In the genomic region with DNA sequence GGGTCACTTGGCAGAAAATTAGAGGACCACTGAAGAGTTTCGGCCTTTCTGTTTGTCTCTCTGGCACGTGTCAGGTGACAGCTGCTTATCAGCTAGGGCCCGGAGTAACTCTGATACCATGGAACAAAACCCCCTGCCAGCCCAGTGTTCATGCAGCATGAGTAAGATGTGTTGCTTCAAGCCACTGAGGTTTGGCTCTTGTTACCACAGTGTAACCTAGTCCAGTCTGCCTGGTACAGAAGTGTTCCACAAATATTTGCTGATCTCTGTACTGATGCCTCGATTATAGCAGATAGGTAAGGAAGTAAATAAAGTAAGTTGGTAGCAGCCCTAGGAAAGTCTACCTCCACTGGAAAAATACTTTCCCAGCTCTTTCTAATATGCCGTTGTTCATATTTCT, we compare ENCODE assay signal across 20 cellular contexts. TPM values are rescaled to one million over a fixed set of nuclear protein-coding genes. Genes with fewer than 3 reads are reported as not detected.
DNase-seq lines count a peak whose midpoint lies in the region; ATAC-seq and TF ChIP-seq lines count a peak whose summit lies in the region.
"Had no signal": no experiment of that assay in that cellular context is flagged by ENCODE, and none has a peak within 500 bp of the region (broad histone marks: within the 10 kb centered on the region; RNA-seq: fewer than 3 reads in every experiment).

No MANE protein-coding gene starts in this region.

- H3K9me3 Mint-ChIP-seq in activated T-cell treated with anti-CD3 and anti-CD28 coated beads, Interleukin-2, amount 50 U/mL, for 72 hours, result no peaks in the 10 kb centered on the region
- H3K9me3 Mint-ChIP-seq in stimulated activated naive B cell treated with anti-CD40 and anti-IgM and Interleukin-4, amounts not matched to agents 10 μg/mL and 1 μg/mL and 100 μg/mL, for 72 hours, result no peaks in the 10 kb centered on the region
- H3K9me3 Mint-ChIP-seq in mesothelial cell of epicardium, result no peaks in the 10 kb centered on the region
- H3K9me3 Mint-ChIP-seq: GM23338; T-helper 1 cell treated with Interleukin-12 subunit alpha and Interleukin-12 subunit beta and Interleukin-4 antibody, amounts not matched to agents 30 μg/mL and 1 μg/mL, for 36 hours had no signal

- H3K4me1 ChIP-seq in mesendoderm (ENCODE audit: control insufficient read depth, low read depth, low read length), result peaks cover 5% of the 10 kb centered on the region
- H3K4me1 ChIP-seq: colonic mucosa had no signal

- no peak for TF ChIP-seq CTCF in mesothelial cell of epicardium (IDR thresholded peaks at IDR 0.05; ENCODE audit: unreplicated experiment)

- H2BK120ac ChIP-seq in mesendoderm (ENCODE audit: low read depth, low read length), result no peak overlapping the region

- H3K79me1 ChIP-seq in mesendoderm (ENCODE audit: low read length), result no peaks in the 10 kb centered on the region

- H3K4me3 ChIP-seq in mesendoderm (ENCODE audit: low read length), result no peak overlapping the region
- H3K4me3 ChIP-seq: colonic mucosa, GM23338, right atrium auricular region, testis had no signal

- H3K56ac ChIP-seq in mesendoderm (ENCODE audit: low read length), result no peak overlapping the region

- H2BK5ac ChIP-seq in mesendoderm (ENCODE audit: low read length), result no peak overlapping the region

- no peaks in the 10 kb centered on the region for H3K36me3 ChIP-seq in mesendoderm (ENCODE audit: control insufficient read depth, insufficient read depth, low read length)
- H3K36me3 ChIP-seq: colonic mucosa, right atrium auricular region had no signal

- no peak overlapping the region for H3K18ac ChIP-seq in mesendoderm (ENCODE audit: low read length)

- H3K27ac ChIP-seq in mesendoderm (ENCODE audit: low read depth, low read length), result no peak overlapping the region
- H3K27ac ChIP-seq: colonic mucosa, right atrium auricular region, testis had no signal

- no peak overlapping the region for H2BK15ac ChIP-seq in mesendoderm (replicated peaks; ENCODE audit: low read depth)

- H3K27me3 ChIP-seq in mesendoderm (ENCODE audit: insufficient read depth, low read length, poor library complexity), result no peaks in the 10 kb centered on the region
- H3K27me3 ChIP-seq: colonic mucosa, right atrium auricular region, testis had no signal

- H3K4ac ChIP-seq in mesendoderm (ENCODE audit: low read depth, low read length), result no peak overlapping the region

- peak overlapping the region in 1 of 2 donors; percentile 22 for H3K4me3 Mint-ChIP-seq in activated T-cell treated with anti-CD3 and anti-CD28 coated beads, Interleukin-2, amount 50 U/mL, for 72 hours
- no peak overlapping the region for H3K4me3 Mint-ChIP-seq in stimulated activated naive B cell treated with anti-CD40 and anti-IgM and Interleukin-4, amounts not matched to agents 10 μg/mL and 1 μg/mL and 100 μg/mL, for 72 hours
- no peak overlapping the region for H3K4me3 Mint-ChIP-seq in mesothelial cell of epicardium
- H3K4me3 Mint-ChIP-seq: GM23338; T-helper 1 cell treated with Interleukin-12 subunit alpha and Interleukin-12 subunit beta and Interleukin-4 antibody, amounts not matched to agents 30 μg/mL and 1 μg/mL, for 36 hours had no signal

- H3K23ac ChIP-seq in mesendoderm (ENCODE audit: low read length), result no peak overlapping the region

- H4K5ac ChIP-seq in mesendoderm (ENCODE audit: low read length), result no peak overlapping the region

- peak in 1 of 2 donors; percentile 51 for DNase-seq in activated T-cell treated with anti-CD3 and anti-CD28 coated beads, Interleukin-2, amount 50 U/mL, for 72 hours
- DNase-seq in activated T-cell treated with anti-CD3 and anti-CD28 coated beads for 4 hours (no peak), NCI-H2029 treated with DMSO at 0.1 percent for 48 hours (lab: John Stamatoyannopoulos, UW) (peak; percentile 83), amniotic epithelial cell (ENCODE audit: low read depth) (peak; percentile 20), mesendoderm (no peak), mesothelial cell of epicardium (ENCODE audit: low spot score in 2 of 2, unreplicated experiment in 2 of 2) (no peak)
- DNase-seq in stimulated activated naive B cell treated with anti-CD40 and anti-IgM and Interleukin-4, amounts not matched to agents 10 μg/mL and 1 μg/mL and 100 μg/mL, for 72 hours, result no peak
- DNase-seq: activated CD4-positive, CD25-positive, alpha-beta regulatory T cell; colonic mucosa; COR-L47; hypothalamus; kidney glomerular epithelial cell; NCI-H2171; stimulated activated CD4-positive, alpha-beta T cell treated with anti-CD3 and anti-CD28 coated beads, Interleukin-4, amount 100 ng/mL, for 1 hour; testis had no signal

- H4K8ac ChIP-seq in mesendoderm (ENCODE audit: low read depth, low read length), result no peak overlapping the region

- H3K9ac ChIP-seq in mesendoderm (ENCODE audit: low read length), result no peak overlapping the region

- H3K79me2 ChIP-seq in mesendoderm (ENCODE audit: control insufficient read depth, insufficient read depth, low read length), result no peaks in the 10 kb centered on the region

- no CpG with 5 or more reads among the region's 5 CpGs for WGBS in mesendoderm (ENCODE audit: extremely low coverage, insufficient coverage, low lambda C conversion rate)

- no peaks in the 10 kb centered on the region for H3K27me3 Mint-ChIP-seq in activated T-cell treated with anti-CD3 and anti-CD28 coated beads, Interleukin-2, amount 50 U/mL, for 72 hours (ENCODE audit: low read depth)
- H3K27me3 Mint-ChIP-seq in stimulated activated naive B cell treated with anti-CD40 and anti-IgM and Interleukin-4, amounts not matched to agents 10 μg/mL and 1 μg/mL and 100 μg/mL, for 72 hours, result no peaks in the 10 kb centered on the region
- H3K27me3 Mint-ChIP-seq in mesothelial cell of epicardium (ENCODE audit: low read depth), result peaks cover 6% of the 10 kb centered on the region

- H3K36me3 Mint-ChIP-seq in activated T-cell treated with anti-CD3 and anti-CD28 coated beads, Interleukin-2, amount 50 U/mL, for 72 hours (ENCODE audit: insufficient read depth in 2 of 2), result peaks cover 0 to 7% of the 10 kb centered on the region in 2 donors
- no peaks in the 10 kb centered on the region for H3K36me3 Mint-ChIP-seq in stimulated activated naive B cell treated with anti-CD40 and anti-IgM and Interleukin-4, amounts not matched to agents 10 μg/mL and 1 μg/mL and 100 μg/mL, for 72 hours
- H3K36me3 Mint-ChIP-seq in mesothelial cell of epicardium, result no peaks in the 10 kb centered on the region

- no peak overlapping the region for H2AK5ac ChIP-seq in mesendoderm (ENCODE audit: low read length)

- H3K4me1 Mint-ChIP-seq in activated T-cell treated with anti-CD3 and anti-CD28 coated beads, Interleukin-2, amount 50 U/mL, for 72 hours (ENCODE audit: low read depth), result peaks cover 72% of the 10 kb centered on the region
- peaks cover 62 to 82% of the 10 kb centered on the region in 2 donors for H3K4me1 Mint-ChIP-seq in stimulated activated naive B cell treated with anti-CD40 and anti-IgM and Interleukin-4, amounts not matched to agents 10 μg/mL and 1 μg/mL and 100 μg/mL, for 72 hours
- peaks cover 14% of the 10 kb centered on the region for H3K4me1 Mint-ChIP-seq in mesothelial cell of epicardium

- no peak overlapping the region for H3K4me2 ChIP-seq in mesendoderm (ENCODE audit: low read length)
- H3K4me2 ChIP-seq: GM23338 had no signal

- ATAC-seq in activated T-cell treated with anti-CD3 and anti-CD28 coated beads, Interleukin-2, amount 50 U/mL, for 72 hours (replicated peaks in 1 of 2), result peak; percentile 47 to 69
- ATAC-seq in stimulated activated naive B cell treated with anti-CD40 and anti-IgM and Interleukin-4, amounts not matched to agents 10 μg/mL and 1 μg/mL and 100 μg/mL, for 72 hours (replicated peaks), result no peak
- ATAC-seq in GM21529 (IDR thresholded peaks at IDR 0.05; ENCODE audit: unreplicated experiment), result no peak
- ATAC-seq: GM23338, Right ventricle myocardium inferior had no signal

- no peak overlapping the region for H3K27ac Mint-ChIP-seq in activated T-cell treated with anti-CD3 and anti-CD28 coated beads, Interleukin-2, amount 50 U/mL, for 72 hours
- H3K27ac Mint-ChIP-seq in stimulated activated naive B cell treated with anti-CD40 and anti-IgM and Interleukin-4, amounts not matched to agents 10 μg/mL and 1 μg/mL and 100 μg/mL, for 72 hours, result peak overlapping the region; percentile 76
- H3K27ac Mint-ChIP-seq in mesothelial cell of epicardium, result no peak overlapping the region
- H3K27ac Mint-ChIP-seq: GM23338; T-helper 1 cell treated with Interleukin-12 subunit alpha and Interleukin-12 subunit beta and Interleukin-4 antibody, amounts not matched to agents 30 μg/mL and 1 μg/mL, for 36 hours had no signal

RNA-seq across cellular contexts. Expression of a gene that starts 20.5 kb away (rescaled TPM):
- 100 to 1,000 TPM; 713 to 736 TPM for total RNA-seq in activated T-cell treated with anti-CD3 and anti-CD28 coated beads, Interleukin-2, amount 50 U/mL, for 72 hours
- 23.7 TPM for polyA plus RNA-seq in mesendoderm (2013, experiment 1 of 2)
- 24.2 TPM for polyA plus RNA-seq in mesendoderm (2013, experiment 2 of 2)
- 29.7 to 30.0 TPM (median 30.0 TPM) in 3 replicates for total RNA-seq in mesothelial cell of epicardium

Comparison
In these comparisons a context has a peak if more than half of its experiments do, and no peak if none do; other contexts are left out.
1. ATAC-seq: peak in activated T-cell treated with anti-CD3 and anti-CD28 coated beads, Interleukin-2, amount 50 U/mL, for 72 hours (2 of 2); none in stimulated activated naive B cell treated with anti-CD40 and anti-IgM and Interleukin-4, amounts not matched to agents 10 μg/mL and 1 μg/mL and 100 μg/mL, for 72 hours (0 of 2) and GM21529 (single experiment).
2. DNase-seq: peak in NCI-H2029 treated with DMSO at 0.1 percent for 48 hours (single experiment) and amniotic epithelial cell (single experiment); none in activated T-cell treated with anti-CD3 and anti-CD28 coated beads for 4 hours (single experiment), stimulated activated naive B cell treated with anti-CD40 and anti-IgM and Interleukin-4, amounts not matched to agents 10 μg/mL and 1 μg/mL and 100 μg/mL, for 72 hours (single experiment), mesendoderm (single experiment) and mesothelial cell of epicardium (0 of 2).
3. RNA of a gene that starts 20.5 kb away (total RNA-seq): 713 to 736 TPM in activated T-cell treated with anti-CD3 and anti-CD28 coated beads, Interleukin-2, amount 50 U/mL, for 72 hours; 29.7 to 30.0 TPM in mesothelial cell of epicardium; every median in the first group is over 10 times any median in the second.